Comparison of ENCODE assay signal across 8 cellular contexts in genomic region chr1:25615563-25616079, GRCh38. TPM values are rescaled to one million over a fixed set of nuclear protein-coding genes. Genes with fewer than 3 reads are reported as not detected.
A peak's percentile ranks its signal among the peaks of the same experiment; 100 is the strongest.
DNase-seq lines count a peak whose midpoint lies in the region; ATAC-seq, FAIRE-seq and TF ChIP-seq lines count a peak whose summit lies in the region.

No MANE protein-coding gene starts in this region.

- H3K79me2 ChIP-seq in ACC112 (ENCODE audit: control insufficient read depth, insufficient read depth, low read length, unreplicated experiment) (no peaks in the 10 kb centered on the region), GM23338 (replicated peaks; ENCODE audit: insufficient read depth) (peaks cover 4% of the 10 kb centered on the region; the same call in 1 of the 2 replicates), keratinocyte (ENCODE audit: control insufficient read depth, insufficient read depth, low read length) (no peaks in the 10 kb centered on the region)

- H3K9me3 ChIP-seq in keratinocyte (ENCODE audit: control insufficient read depth, low read depth, low read length), result no peaks in the 10 kb centered on the region

- H3K27ac Mint-ChIP-seq in GM23338, result no peak overlapping the region
- no peak overlapping the region for H3K27ac Mint-ChIP-seq in activated naive CD8-positive, alpha-beta T cell treated with anti-CD3 and anti-CD28 coated beads for 36 hours

- H2AFZ ChIP-seq in ACC112 (ENCODE audit: low read length, unreplicated experiment) (peak overlapping the region; percentile 98), GM23338 (peak overlapping the region; percentile 78), keratinocyte (ENCODE audit: control insufficient read depth, low read length) (no peak overlapping the region)

- H3K36me3 ChIP-seq in ACC112 (ENCODE audit: insufficient read depth, low read length) (no peaks in the 10 kb centered on the region), GM23338 (ENCODE audit: insufficient read depth) (no peaks in the 10 kb centered on the region), keratinocyte (ENCODE audit: control insufficient read depth in 2 of 2, extremely low read depth in 1 of 2, insufficient read depth in 2 of 2, low read length in 2 of 2) (no peaks in the 10 kb centered on the region)

- no peaks in the 10 kb centered on the region for H3K9me1 ChIP-seq in keratinocyte (ENCODE audit: control insufficient read depth, extremely low read depth, insufficient read depth, low read length)

- no peak overlapping the region for H3K9ac ChIP-seq in keratinocyte (ENCODE audit: control insufficient read depth, extremely low read depth, insufficient read depth, low read length)

- H3F3A ChIP-seq in GM23338 (replicated peaks; ENCODE audit: low read depth), result peaks cover 4% of the 10 kb centered on the region

- H3K9me3 Mint-ChIP-seq in GM23338, result no peaks in the 10 kb centered on the region
- H3K9me3 Mint-ChIP-seq in activated naive CD8-positive, alpha-beta T cell treated with anti-CD3 and anti-CD28 coated beads for 36 hours, result no peaks in the 10 kb centered on the region

- H3K4me1 Mint-ChIP-seq in GM23338, result peaks cover 28% of the 10 kb centered on the region
- peaks cover 47% of the 10 kb centered on the region for H3K4me1 Mint-ChIP-seq in activated naive CD8-positive, alpha-beta T cell treated with anti-CD3 and anti-CD28 coated beads for 36 hours

- dilution Hi-C loops in keratinocyte (cut with MboI; ENCODE audit: extremely low pct_ligation_motif_present, low sequenced_read_pairs), result no loop called here

- H3K4me2 ChIP-seq in GM23338 (peak overlapping the region; percentile 97), keratinocyte (ENCODE audit: control insufficient read depth, extremely low read depth, insufficient read depth, low read depth, low read length) (peak overlapping the region; percentile 66)

- no peaks in the 10 kb centered on the region for H3K9me2 ChIP-seq in GM23338 (ENCODE audit: insufficient read depth)

- H3K27me3 ChIP-seq in ACC112 (ENCODE audit: insufficient read depth, low read length), result peaks cover 66% of the 10 kb centered on the region
- H3K27me3 ChIP-seq in GM23338 (ENCODE audit: insufficient read depth), result peaks cover 16% of the 10 kb centered on the region
- H3K27me3 ChIP-seq in keratinocyte (ENCODE audit: control insufficient read depth, extremely low read depth, insufficient read depth, low read length), result peaks cover 60% of the 10 kb centered on the region

- TF ChIP-seq CTCF in GM23338 (conservative IDR thresholded peaks at IDR 0.05; ENCODE audit: low read depth in 2 of 2), result no peak
- TF ChIP-seq CTCF in keratinocyte (optimal IDR thresholded peaks at IDR 0.05 in 1 of 3, IDR thresholded peaks at IDR 0.05 in 1 of 3, conservative IDR thresholded peaks at IDR 0.05 in 1 of 3; ENCODE audit: extremely low read depth in 1 of 3, insufficient read depth in 2 of 3, low read length in 3 of 3), result no peak
- no peak for TF ChIP-seq CTCF in GM10248 (IDR thresholded peaks at IDR 0.05; ENCODE audit: control extremely low read depth, extremely low read depth, low read depth, missing control alignments)

- CTCF ChIA-PET in GM10248 (lab: Yijun Ruan, JAX), result no interaction called here

- peak overlapping the region; percentile 85 for H3K4me3 ChIP-seq in ACC112 (ENCODE audit: low read depth, low read length)
- H3K4me3 ChIP-seq in GM23338, result peak overlapping the region; percentile 79
- no peak overlapping the region for H3K4me3 ChIP-seq in keratinocyte (ENCODE audit: control insufficient read depth in 2 of 3, extremely low read depth in 1 of 3, insufficient read depth in 2 of 3, low read depth in 1 of 3, low read length in 3 of 3)

- H4K20me1 ChIP-seq in GM23338 (replicated peaks; ENCODE audit: insufficient read depth) (peaks cover 6% of the 10 kb centered on the region), keratinocyte (ENCODE audit: control insufficient read depth, extremely low read depth, insufficient read depth, low read length) (no peaks in the 10 kb centered on the region)

- H3K36me3 Mint-ChIP-seq in GM23338 (ENCODE audit: low read depth), result no peaks in the 10 kb centered on the region; the same call in 2 of the 3 replicates
- no peaks in the 10 kb centered on the region for H3K36me3 Mint-ChIP-seq in activated naive CD8-positive, alpha-beta T cell treated with anti-CD3 and anti-CD28 coated beads for 36 hours

- no peak for FAIRE-seq in keratinocyte (lab: Jason Lieb, UNC)

- H3K27me3 Mint-ChIP-seq in GM23338 (ENCODE audit: insufficient read depth, low read depth, poor library complexity), result peaks cover 21% of the 10 kb centered on the region
- H3K27me3 Mint-ChIP-seq in activated naive CD8-positive, alpha-beta T cell treated with anti-CD3 and anti-CD28 coated beads for 36 hours, result peaks cover 17% of the 10 kb centered on the region

- H3K27ac ChIP-seq in ACC112 (ENCODE audit: low read depth, low read length) (no peak overlapping the region), GM23338 (ENCODE audit: low read depth) (no peak overlapping the region), keratinocyte (ENCODE audit: control insufficient read depth, insufficient read depth, low read length) (no peak overlapping the region), temporal lobe (ENCODE audit: low read depth, low read length) (peak overlapping the region; percentile 32)

- POLR2A ChIA-PET in GM10248 (lab: Yijun Ruan, JAX), result no interaction called here

- H3K4me3 Mint-ChIP-seq in GM23338, result peak overlapping the region; percentile 78
- peak overlapping the region; percentile 30 for H3K4me3 Mint-ChIP-seq in activated naive CD8-positive, alpha-beta T cell treated with anti-CD3 and anti-CD28 coated beads for 36 hours

- H3K4me1 ChIP-seq in ACC112 (ENCODE audit: control insufficient read depth, insufficient read depth, low read length, unreplicated experiment) (peaks cover 18% of the 10 kb centered on the region), GM23338 (ENCODE audit: insufficient read depth) (peaks cover 23% of the 10 kb centered on the region), keratinocyte (ENCODE audit: control insufficient read depth, extremely low read depth, insufficient read depth, low read length) (peaks cover 3% of the 10 kb centered on the region)

- no peak for DNase-seq in GM23338 (ENCODE audit: low spot score)
- no peak for DNase-seq in activated naive CD8-positive, alpha-beta T cell treated with anti-CD3 and anti-CD28 coated beads for 36 hours
- DNase-seq in keratinocyte (ENCODE audit: low read depth, low spot score), result no peak
- DNase-seq in GM10248 (ENCODE audit: extremely low spot score), result no peak
- no peak for DNase-seq in kidney tubule cell (ENCODE audit: low spot score)

- ATAC-seq in GM23338, result no peak
- ATAC-seq in HG03196 (IDR thresholded peaks at IDR 0.05; ENCODE audit: unreplicated experiment), result no peak

TF ChIP-seq in GM23338, 12 proteins besides CTCF, POLR2A, EP300 and RAD21 (continues in another document):
- TF ChIP-seq ETS1 (IDR thresholded peaks at IDR 0.05) (no peak), JUNB (IDR thresholded peaks at IDR 0.05; ENCODE audit: unreplicated experiment) (no peak), REST (IDR thresholded peaks at IDR 0.05; ENCODE audit: unreplicated experiment) (no peak), POLR2AphosphoS5 (IDR thresholded peaks at IDR 0.05; ENCODE audit: low read depth) (no peak), CREB1 (CRISPR knock-in tag; IDR thresholded peaks at IDR 0.05; ENCODE audit: low read depth) (no peak), EZH2phosphoT487 (IDR thresholded peaks at IDR 0.05; ENCODE audit: unreplicated experiment) (no peak)

RNA-seq across cellular contexts. Expression of gene MAN1C1, which starts 1.0 kb away (rescaled TPM):
- total RNA-seq in GM23338 (2014; rRNA removed; shearing (Covaris generic)), result 11.6 and 13.6 TPM in 2 replicates
- polyA plus RNA-seq in GM23338 (2016; fragmentation: Nextera tagmentation; extraction: Ambion mirVana), result 5.4 and 5.9 TPM in 2 replicates
- 1 to 10 TPM; 5.1 to 5.3 TPM for total RNA-seq in activated naive CD8-positive, alpha-beta T cell treated with anti-CD3 and anti-CD28 coated beads for 36 hours
- polyA plus RNA-seq in keratinocyte, result 0.07 to 0.27 TPM in 2 of 3 replicates, not detected in the other
- 0.27 TPM for polyA plus RNA-seq in keratinocyte (2011; ENCODE audit: low read depth)
- polyA plus RNA-seq in keratinocyte (2011; cell fraction: cytosol; rRNA removed), result 0.06 and 0.08 TPM in 2 replicates
- polyA plus RNA-seq in keratinocyte (2011; cell fraction: nucleus; rRNA removed), result 0.16 TPM in 1 of 2 replicates, not detected in the other
- 0.09 and 0.24 TPM in 2 replicates for polyA plus RNA-seq in keratinocyte (2012; ENCODE audit: low replicate concordance)
- 0.03 to 0.13 TPM in 2 of 3 replicates, not detected in the other for polyA minus RNA-seq in keratinocyte
- not detected for polyA minus RNA-seq in keratinocyte (2011; cell fraction: cytosol; rRNA and poly(A)+ RNA removed)
- polyA minus RNA-seq in keratinocyte (2011; cell fraction: nucleus; rRNA and poly(A)+ RNA removed), result not detected in 2 replicates
- 6.9 TPM for total RNA-seq in temporal lobe

Comparison
In these comparisons a context has a peak if more than half of its experiments do, and no peak if none do; other contexts are left out.
1. H3K4me3 ChIP-seq: peak in ACC112 (single experiment) and GM23338 (single experiment); none in keratinocyte (0 of 3).